21 cellular contexts compared by ENCODE assay signal in the genomic region with DNA sequence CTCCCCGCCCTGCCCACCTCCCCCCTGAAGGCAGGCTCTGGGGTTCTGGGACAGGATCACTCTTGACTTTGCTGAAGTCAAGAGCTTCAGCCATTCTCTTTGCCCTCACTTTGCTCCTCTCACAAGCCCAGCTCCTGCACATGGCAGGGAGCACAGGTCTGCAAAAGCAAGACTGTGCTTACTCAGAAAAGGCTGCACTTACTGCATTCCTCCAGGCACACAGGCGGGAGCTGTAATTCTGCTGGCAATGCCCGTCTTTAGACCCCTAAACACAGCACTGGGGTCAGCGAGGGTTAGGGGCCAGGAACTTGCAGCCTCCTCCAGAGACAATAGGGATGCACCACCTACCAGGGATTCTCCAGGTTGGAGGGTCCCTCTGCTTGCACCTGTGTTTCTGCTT.
"Had no signal": no experiment of that assay in that cellular context is flagged by ENCODE, and none has a peak within 500 bp of the region (broad histone marks: within the 10 kb centered on the region; RNA-seq: fewer than 3 reads in every experiment).

No MANE protein-coding gene starts in this region.

- H3K27me3 ChIP-seq: brain microvascular endothelial cell had no signal

- ATAC-seq: activated CD4-positive, CD25-positive, alpha-beta regulatory T cell treated with anti-CD3 and anti-CD28 coated beads, Interleukin-2, amount 50 U/mL, for 24 hours; activated CD8-positive, alpha-beta T cell treated with anti-CD3 and anti-CD28 coated beads for 36 hours; activated T-cell treated with anti-CD3 and anti-CD28 coated beads, Interleukin-2, amount 50 U/mL, for 4 hours; activated T-helper 17 cell treated with anti-CD3 and anti-CD28 coated beads, Interleukin-2, amount 50 U/mL, for 72 hours; esophagus mucosa had no signal

- DNase-seq: activated B cell treated with CpG ODN at 0.5 μM for 24 hours; activated CD4-positive, alpha-beta T cell treated with anti-CD3 and anti-CD28 coated beads for 48 hours; activated CD4-positive, alpha-beta T cell treated with anti-CD3 and anti-CD28 coated beads, Interleukin-2, amount 50 U/mL, for 1 hour; activated CD4-positive, alpha-beta T cell treated with anti-CD3 and anti-CD28 coated beads, Interleukin-2, amount 50 U/mL, for 48 hours; activated CD8-positive, alpha-beta memory T cell treated with anti-CD3 and anti-CD28 coated beads for 24 hours; activated CD8-positive, alpha-beta T cell treated with anti-CD3 and anti-CD28 coated beads for 36 hours; activated effector memory CD4-positive, alpha-beta T cell treated with Interleukin-2 at 50 U/mL for 16 hours; activated gamma-delta T cell treated with Interleukin-2 at 50 U/mL for 16 hours; activated naive CD4-positive, alpha-beta T cell treated with anti-CD3 and anti-CD28 coated beads, Interleukin-2, amount 50 U/mL, for 16 hours; activated naive CD4-positive, alpha-beta T cell treated with Interleukin-2 at 50 U/mL for 16 hours; activated T-cell treated with anti-CD3 and anti-CD28 coated beads, Interleukin-2, amount 50 U/mL, for 4 hours; amniotic stem cell; brain microvascular endothelial cell; dorsolateral prefrontal cortex; effector memory CD4-positive, alpha-beta T cell; endodermal cell; T-helper 2 cell had no signal

- H3K27ac ChIP-seq: brain microvascular endothelial cell, coronary artery, dorsolateral prefrontal cortex had no signal

- H3K4me3 ChIP-seq: coronary artery, dorsolateral prefrontal cortex had no signal

- H3K36me3 ChIP-seq: brain microvascular endothelial cell had no signal
